Comparison of ENCODE assay signal across 9 cellular contexts in the genomic region with DNA sequence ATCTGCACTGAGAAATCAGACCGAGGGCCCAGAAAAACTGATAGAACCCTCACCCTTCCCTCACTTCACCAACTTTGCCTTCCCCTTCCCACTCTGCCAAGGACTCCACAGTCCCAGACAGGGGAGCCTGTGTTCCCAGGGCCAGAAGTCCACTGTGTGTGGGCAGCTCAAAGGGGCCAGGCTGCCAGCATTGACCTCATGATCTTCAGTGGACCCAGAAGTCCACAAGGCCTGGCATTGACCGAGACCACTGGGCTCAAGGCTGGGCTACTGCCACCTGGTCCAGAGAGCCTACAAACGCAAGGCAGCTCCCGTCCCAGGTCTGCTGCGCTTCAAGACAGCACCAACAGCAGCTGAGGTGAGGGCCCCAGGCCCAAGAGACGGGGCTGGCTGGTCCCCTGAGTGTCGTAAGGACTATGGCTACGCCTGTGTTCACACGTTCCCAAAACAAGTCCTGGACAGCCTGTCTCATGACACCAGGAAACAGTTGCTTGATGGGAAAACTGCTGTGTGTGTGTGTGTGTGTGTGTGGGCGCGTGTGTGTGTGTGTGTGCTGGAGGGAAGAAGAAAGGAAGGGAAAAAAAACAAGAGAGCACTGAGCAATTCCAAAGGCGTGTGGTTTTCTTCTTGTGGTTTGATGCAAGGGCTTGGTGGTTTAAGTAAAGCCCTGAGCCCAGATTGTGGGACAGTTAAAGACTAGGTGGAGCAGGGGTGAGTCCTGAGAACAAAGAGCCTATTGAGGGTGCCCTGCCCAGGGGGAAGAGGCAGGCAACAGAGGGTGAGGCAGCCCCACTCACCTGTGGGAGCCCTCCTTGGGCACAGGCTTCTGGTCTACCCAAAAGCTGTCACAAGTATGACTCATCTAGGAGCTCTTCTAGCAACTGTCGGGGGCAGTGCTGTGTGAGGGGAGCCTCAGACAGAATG. TPM values are rescaled to one million over a fixed set of nuclear protein-coding genes. Genes with fewer than 3 reads are reported as not detected.
DNase-seq lines count a peak whose midpoint lies in the region; ATAC-seq, FAIRE-seq and TF ChIP-seq lines count a peak whose summit lies in the region.
"Had no signal": no experiment of that assay in that cellular context is flagged by ENCODE, and none has a peak within 500 bp of the region (broad histone marks: within the 10 kb centered on the region; RNA-seq: fewer than 3 reads in every experiment).

No MANE protein-coding gene starts in this region.

- no peaks in the 10 kb centered on the region for H4K20me1 ChIP-seq in HepG2 (ENCODE audit: insufficient read depth, low read length)

- H3K27me3 ChIP-seq in HepG2 (ENCODE audit: control insufficient read depth in 1 of 2, insufficient read depth in 2 of 2, low read length in 2 of 2) (no peaks in the 10 kb centered on the region; a peak in 1 of 5 replicates), transverse colon (no peaks in the 10 kb centered on the region)

- H3K27ac ChIP-seq in HepG2 (ENCODE audit: extremely low read length, insufficient read depth, low read length) (no peak overlapping the region), transverse colon (peak overlapping the region in 1 of 4 donors; percentile 9)
- H3K27ac ChIP-seq: thoracic aorta had no signal

- no peak for TF ChIP-seq EP300 in HepG2 (IDR thresholded peaks at IDR 0.05; ENCODE audit: low read depth in 2 of 2, low read length in 2 of 2)
- TF ChIP-seq EP300 in HepG2 (CRISPR knock-in tag; IDR thresholded peaks at IDR 0.05; ENCODE audit: borderline replicate concordance): no peak
- no peak for TF ChIP-seq EP300 in transverse colon (IDR thresholded peaks at IDR 0.05; ENCODE audit: low read depth)

- peak; percentile 10 for ATAC-seq in HepG2

- H3K9me3 Mint-ChIP-seq in activated naive CD4-positive, alpha-beta T cell treated with anti-CD3 and anti-CD28 coated beads, Interleukin-2, amount 50 U/mL, for 24 hours: no peaks in the 10 kb centered on the region
- H3K9me3 Mint-ChIP-seq in progenitor cell of endocrine pancreas (ENCODE audit: low read depth): no peaks in the 10 kb centered on the region

- peaks cover 37% of the 10 kb centered on the region for H3K4me1 Mint-ChIP-seq in activated naive CD4-positive, alpha-beta T cell treated with anti-CD3 and anti-CD28 coated beads, Interleukin-2, amount 50 U/mL, for 24 hours
- H3K4me1 Mint-ChIP-seq in progenitor cell of endocrine pancreas (ENCODE audit: low read depth): peaks cover 11% of the 10 kb centered on the region

- H3K79me2 ChIP-seq in HepG2 (ENCODE audit: insufficient read depth, low read length): no peaks in the 10 kb centered on the region

- H3K4me3 Mint-ChIP-seq in activated naive CD4-positive, alpha-beta T cell treated with anti-CD3 and anti-CD28 coated beads, Interleukin-2, amount 50 U/mL, for 24 hours: peak overlapping the region; percentile 12
- H3K4me3 Mint-ChIP-seq in progenitor cell of endocrine pancreas (ENCODE audit: low read depth): no peak overlapping the region

- no peak overlapping the region for H2AFZ ChIP-seq in HepG2 (ENCODE audit: low read length)

- TF ChIP-seq POLR2A in HepG2 (IDR thresholded peaks at IDR 0.05; ENCODE audit: insufficient read depth in 1 of 2, low read depth in 2 of 2, low read length in 2 of 2) (no peak), transverse colon (IDR thresholded peaks at IDR 0.05) (no peak)

- H3K4me3 ChIP-seq in AG09309 (ENCODE audit: control insufficient read depth, low read depth, low read length): no peak overlapping the region
- H3K4me3 ChIP-seq in HepG2 (replicated peaks in 1 of 3; ENCODE audit: insufficient read depth in 1 of 3, low read depth in 2 of 3, low read length in 3 of 3): peak overlapping the region in 2 of 3 experiments; percentile 11 to 62; a peak in 2 of 6 replicates
- H3K4me3 ChIP-seq in transverse colon: no peak overlapping the region
- H3K4me3 ChIP-seq: thoracic aorta had no signal

- WGBS in HepG2 (ENCODE audit: low lambda C conversion rate): 4% methylated on average over 10 of the region's 13 CpGs
- 22 to 43% methylated on average over 4 to 13 of the region's 13 CpGs for WGBS in transverse colon (ENCODE audit: low coverage in 1 of 2), 2 donors

- H3K4me1 ChIP-seq in HepG2 (ENCODE audit: insufficient read depth, low read length): peaks cover 55% of the 10 kb centered on the region
- peaks cover 0 to 10% (median 3%) of the 10 kb centered on the region in 4 donors for H3K4me1 ChIP-seq in transverse colon

- H3K36me3 Mint-ChIP-seq in activated naive CD4-positive, alpha-beta T cell treated with anti-CD3 and anti-CD28 coated beads, Interleukin-2, amount 50 U/mL, for 24 hours: no peaks in the 10 kb centered on the region
- no peaks in the 10 kb centered on the region for H3K36me3 Mint-ChIP-seq in progenitor cell of endocrine pancreas (ENCODE audit: insufficient read depth)

- no peak for TF ChIP-seq CTCF in AG09309 (IDR thresholded peaks at IDR 0.05; ENCODE audit: control insufficient read depth, insufficient read depth, low read depth, low read length, missing control alignments)
- no peak for TF ChIP-seq CTCF in HepG2 (CRISPR knock-in tag; IDR thresholded peaks at IDR 0.05)
- TF ChIP-seq CTCF in transverse colon (IDR thresholded peaks at IDR 0.05): no peak
- TF ChIP-seq CTCF in progenitor cell of endocrine pancreas (IDR thresholded peaks at IDR 0.05; ENCODE audit: unreplicated experiment): no peak

- peak overlapping the region; percentile 69 for H3K4me2 ChIP-seq in HepG2 (ENCODE audit: low read depth, low read length)

- H3K9me3 ChIP-seq in HepG2 (ENCODE audit: low read length): no peaks in the 10 kb centered on the region
- no peaks in the 10 kb centered on the region for H3K9me3 ChIP-seq in transverse colon
- H3K9me3 ChIP-seq: thoracic aorta had no signal

- H3K36me3 ChIP-seq in HepG2 (replicated peaks in 1 of 2; ENCODE audit: control insufficient read depth in 1 of 2, insufficient read depth in 2 of 2, low read length in 2 of 2) (no peaks in the 10 kb centered on the region), transverse colon (no peaks in the 10 kb centered on the region)
- H3K36me3 ChIP-seq: thoracic aorta had no signal

- TF ChIP-seq RAD21 in HepG2 (CRISPR knock-in tag; IDR thresholded peaks at IDR 0.05): no peak

- peak; percentile 26 for FAIRE-seq in HepG2 (lab: Jason Lieb, UNC)

- no peak overlapping the region for H3K27ac Mint-ChIP-seq in activated naive CD4-positive, alpha-beta T cell treated with anti-CD3 and anti-CD28 coated beads, Interleukin-2, amount 50 U/mL, for 24 hours
- no peak overlapping the region for H3K27ac Mint-ChIP-seq in progenitor cell of endocrine pancreas

- POLR2A ChIA-PET in HepG2 (lab: Yijun Ruan, JAX): no interaction called here

- intact Hi-C loops in HepG2 (cut with micrococcal nuclease; ENCODE audit: unreplicated experiment): no loop called here
- intact Hi-C loops in transverse colon (cut with DNase I; ENCODE audit: low total_unique reads): no loop called here

- CTCF ChIA-PET in HepG2 (lab: Yijun Ruan, JAX; ENCODE audit: low intra/inter-chr PET ratio, low total read pairs): no interaction called here

- peak; percentile 92 for DNase-seq in AG09309 (ENCODE audit: low read depth)
- DNase-seq in NCI-H69 (lab: John Stamatoyannopoulos, UW): peak; percentile 41
- DNase-seq in HepG2 (ENCODE audit: low spot score): no peak
- DNase-seq in transverse colon: peak; percentile 40
- DNase-seq in NCI-H446 treated with DMSO at 0.1 percent for 48 hours (lab: John Stamatoyannopoulos, UW): no peak
- no peak for DNase-seq in RKO (ENCODE audit: low spot score)
- no peak for DNase-seq in progenitor cell of endocrine pancreas (ENCODE audit: low spot score, unreplicated experiment)

- in situ Hi-C loops in HepG2 (cut with HindIII; ENCODE audit: extremely low pct_ligation_motif_present, low pct_unique_long_range_greater_than_20kb): no loop called here
- in situ Hi-C loops in transverse colon (cut with MboI; ENCODE audit: low pct_ligation_motif_present in 1 of 4, low pct_unique_long_range_greater_than_20kb in 1 of 4, low sequenced_read_pairs in 3 of 4): loop anchor here in 1 of 4 donors (25.0 kb wide), 1 partner anchor 206 kb away; no protein-coding TSS in a partner anchor

- no TSS peak for BruUV-seq in HepG2 (replicated peaks; lab: Mats Ljungman, UMichigan)

- no peak overlapping the region; the same call in none of the 2 replicates for H3K9ac ChIP-seq in HepG2 (ENCODE audit: insufficient read depth, low read depth, low read length)

- peaks cover 37% of the 10 kb centered on the region for H3K27me3 Mint-ChIP-seq in activated naive CD4-positive, alpha-beta T cell treated with anti-CD3 and anti-CD28 coated beads, Interleukin-2, amount 50 U/mL, for 24 hours
- H3K27me3 Mint-ChIP-seq in progenitor cell of endocrine pancreas: peaks cover 3% of the 10 kb centered on the region

TF ChIP-seq in HepG2, 621 proteins besides CTCF, POLR2A, EP300 and RAD21 (continues in another document):
- TF ChIP-seq HNF4G (IDR thresholded peaks at IDR 0.05; ENCODE audit: borderline replicate concordance, low read depth, low read length): no peak
- no peak for TF ChIP-seq HNF4G (CRISPR knock-in tag; IDR thresholded peaks at IDR 0.05; ENCODE audit: borderline replicate concordance, low read depth)

RNA-seq across cellular contexts. Expression of a gene that starts 46.6 kb away (rescaled TPM):
- total RNA-seq in HepG2 (2016; rRNA removed; fragmentation: Illumina TruSeq; extraction: Trizol): 0.04 TPM in 1 of 2 replicates, not detected in the other
- total RNA-seq in HepG2 (2016; cell fraction: cytosol; rRNA removed; fragmentation: Illumina TruSeq; extraction: Trizol; ENCODE audit: low read depth): 0.10 TPM in 1 of 2 replicates, not detected in the other
- 0.02 TPM in 1 of 2 replicates, not detected in the other for total RNA-seq in HepG2 (2016; cell fraction: insoluble cytoplasmic fraction; rRNA removed; fragmentation: Illumina TruSeq; extraction: Trizol)
- 0.07 TPM in 1 of 2 replicates, not detected in the other for total RNA-seq in HepG2 (2016; cell fraction: membrane; rRNA removed; fragmentation: Illumina TruSeq; extraction: Trizol)
- 0.06 TPM in 1 of 2 replicates, not detected in the other for total RNA-seq in HepG2 (2016; cell fraction: nucleus; rRNA removed; fragmentation: Illumina TruSeq; extraction: Trizol)
- 0.01 TPM in 1 of 2 replicates, not detected in the other for polyA plus RNA-seq in HepG2 (2011; rRNA removed)
- polyA plus RNA-seq in HepG2 (2011; cell fraction: cytosol; rRNA removed): 0.01 TPM in 1 of 2 replicates, not detected in the other
- polyA plus RNA-seq in HepG2 (2011; cell fraction: nucleus; rRNA removed): not detected in 2 replicates
- polyA plus RNA-seq in HepG2 (2012): 0.03 and 0.09 TPM in 2 replicates
- not detected in 2 replicates for polyA plus RNA-seq in HepG2 (2016; cell fraction: cytosol; fragmentation: Illumina TruSeq; extraction: Trizol; ENCODE audit: low read depth)
- polyA plus RNA-seq in HepG2 (2016; cell fraction: insoluble cytoplasmic fraction; fragmentation: Illumina TruSeq; extraction: Trizol; ENCODE audit: low read depth): not detected in 2 replicates
- not detected in 2 replicates for polyA plus RNA-seq in HepG2 (2016; cell fraction: membrane; fragmentation: Illumina TruSeq; extraction: Trizol; ENCODE audit: low read depth)
- polyA plus RNA-seq in HepG2 (2016; cell fraction: nucleus; fragmentation: Illumina TruSeq; extraction: Trizol; ENCODE audit: insufficient read depth, low read depth): not detected in 2 replicates
- 0.12 and 4.7 TPM in 2 replicates for polyA minus RNA-seq in HepG2 (2011; rRNA and poly(A)+ RNA removed; ENCODE audit: low replicate concordance)
- polyA minus RNA-seq in HepG2 (2011; cell fraction: cytosol; rRNA and poly(A)+ RNA removed): not detected in 2 replicates
- 0.13 TPM in 1 of 2 replicates, not detected in the other for polyA minus RNA-seq in HepG2 (2011; cell fraction: nucleus; rRNA and poly(A)+ RNA removed)
- 10 to 100 TPM; 38.4 to 81.2 (median 47.5) TPM for total RNA-seq in transverse colon
- 0.57 and 0.95 TPM in 2 replicates for total RNA-seq in progenitor cell of endocrine pancreas

Comparison
In these comparisons a context has a peak if more than half of its experiments do, and no peak if none do; other contexts are left out.
1. DNase-seq: peak in AG09309 (single experiment), NCI-H69 (single experiment) and transverse colon (single experiment); none in HepG2 (single experiment), NCI-H446 treated with DMSO at 0.1 percent for 48 hours (single experiment), RKO (single experiment) and progenitor cell of endocrine pancreas (single experiment).
2. H3K4me3 ChIP-seq: peak in HepG2 (2 of 3); none in AG09309 (single experiment) and transverse colon (0 of 4).
3. RNA of a gene that starts 46.6 kb away (total RNA-seq): 38.4 to 81.2 TPM in transverse colon; 0.57 to 0.95 TPM in progenitor cell of endocrine pancreas and 0.02 to 0.10 TPM in HepG2; every median in the first group is over 10 times any median in the second.